Comparison of ENCODE assay signal across 32 cellular contexts in the genomic region with DNA sequence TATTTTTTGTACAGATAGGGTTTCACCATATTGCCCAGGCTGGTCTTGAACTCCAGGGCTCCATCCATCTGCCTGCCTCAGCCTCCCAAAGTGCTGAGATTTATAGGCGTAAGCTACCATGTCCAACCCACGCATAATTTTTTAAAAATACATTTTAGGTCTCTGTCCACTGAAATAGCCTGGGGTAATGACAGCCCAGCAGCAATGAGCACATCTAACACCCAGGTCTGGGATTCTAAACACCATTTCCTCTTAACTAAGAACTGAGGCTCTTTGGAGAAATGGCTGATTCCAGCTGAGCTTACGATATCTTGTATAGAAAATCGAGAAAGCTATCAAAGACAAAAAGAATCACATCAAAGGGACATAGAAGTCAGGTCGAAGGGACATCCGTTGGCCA.
"Had no signal": no experiment of that assay in that cellular context is flagged by ENCODE, and none has a peak within 500 bp of the region (broad histone marks: within the 10 kb centered on the region; RNA-seq: fewer than 3 reads in every experiment).

No MANE protein-coding gene starts in this region.

- DNase-seq: activated CD4-positive, alpha-beta memory T cell treated with anti-CD3 and anti-CD28 coated beads, Interleukin-2, amount 10 ng/mL, durations not matched to agents 7 days and 5 days; activated CD4-positive, alpha-beta T cell treated with anti-CD3 and anti-CD28 coated beads for 1 hour; activated CD4-positive, alpha-beta T cell treated with anti-CD3 and anti-CD28 coated beads for 36 hours; activated CD4-positive, alpha-beta T cell treated with anti-CD3 and anti-CD28 coated beads for 48 hours; activated CD4-positive, alpha-beta T cell treated with anti-CD3 and anti-CD28 coated beads, Interleukin-2, amount 10 ng/mL, durations not matched to agents 7 days and 5 days; activated CD4-positive, alpha-beta T cell treated with anti-CD3 and anti-CD28 coated beads, Interleukin-2, amount 50 U/mL, for 48 hours; activated CD4-positive, CD25-positive, alpha-beta regulatory T cell; activated CD8-positive, alpha-beta memory T cell treated with anti-CD3 and anti-CD28 coated beads for 24 hours; activated CD8-positive, alpha-beta memory T cell treated with anti-CD3 and anti-CD28 coated beads, Interleukin-2, amount 10 ng/mL, durations not matched to agents 7 days and 5 days; activated CD8-positive, alpha-beta memory T cell treated with anti-CD3 and anti-CD28 coated beads, Interleukin-2, amount 50 U/mL, for 48 hours; activated CD8-positive, alpha-beta T cell treated with anti-CD3 and anti-CD28 coated beads, Interleukin-2, amount 10 ng/mL, durations not matched to agents 7 days and 5 days; activated effector memory CD4-positive, alpha-beta T cell treated with Interleukin-2 at 50 U/mL for 16 hours; activated gamma-delta T cell; activated naive CD4-positive, alpha-beta T cell treated with anti-CD3 and anti-CD28 coated beads, Interleukin-2, amount 10 ng/mL, durations not matched to agents 7 days and 5 days; activated naive CD4-positive, alpha-beta T cell treated with Interleukin-2 at 50 U/mL for 16 hours; activated naive CD8-positive, alpha-beta T cell treated with anti-CD3 and anti-CD28 coated beads, Interleukin-2, amount 10 ng/mL, durations not matched to agents 7 days and 5 days; activated naive CD8-positive, alpha-beta T cell treated with anti-CD3 and anti-CD28 coated beads, Interleukin-2, amount 50 U/mL, for 24 hours; activated T-cell treated with anti-CD3 and anti-CD28 coated beads, Interleukin-2, amount 50 U/mL, for 24 hours; activated T-cell treated with anti-CD3 and anti-CD28 coated beads, Interleukin-2, amount 50 U/mL, for 48 hours; amygdala; anterior cingulate cortex; caudate nucleus; cerebellar nuclear complex; T-helper 2 cell; T-helper 9 cell; WERI-Rb-1 had no signal

- FAIRE-seq: bronchial epithelial cell, TTC549 had no signal

- H3K27ac ChIP-seq: ascending aorta, cardiac muscle cell, WERI-Rb-1 had no signal

- ATAC-seq: activated CD4-positive, alpha-beta T cell treated with anti-CD3 and anti-CD28 coated beads for 36 hours; activated CD4-positive, CD25-positive, alpha-beta regulatory T cell treated with anti-CD3 and anti-CD28 coated beads, Interleukin-2, amount 50 U/mL, for 24 hours; activated CD8-positive, alpha-beta memory T cell treated with anti-CD3 and anti-CD28 coated beads, Interleukin-2, amount 10 ng/mL, durations not matched to agents 7 days and 5 days; activated CD8-positive, alpha-beta T cell treated with anti-CD3 and anti-CD28 coated beads, Interleukin-2, amount 10 ng/mL, durations not matched to agents 7 days and 5 days; activated naive CD8-positive, alpha-beta T cell treated with anti-CD3 and anti-CD28 coated beads, Interleukin-2, amount 50 U/mL, for 24 hours; WTC11 had no signal

- H3K4me3 ChIP-seq: ascending aorta, cardiac muscle cell had no signal

- H3K27me3 ChIP-seq: ascending aorta, cardiac muscle cell had no signal

- H3K9me3 ChIP-seq: ascending aorta had no signal

- H3K36me3 ChIP-seq: ascending aorta, cardiac muscle cell, WERI-Rb-1 had no signal

- H3K4me1 ChIP-seq: ascending aorta had no signal
